9 cellular contexts compared by ENCODE assay signal in the genomic region with DNA sequence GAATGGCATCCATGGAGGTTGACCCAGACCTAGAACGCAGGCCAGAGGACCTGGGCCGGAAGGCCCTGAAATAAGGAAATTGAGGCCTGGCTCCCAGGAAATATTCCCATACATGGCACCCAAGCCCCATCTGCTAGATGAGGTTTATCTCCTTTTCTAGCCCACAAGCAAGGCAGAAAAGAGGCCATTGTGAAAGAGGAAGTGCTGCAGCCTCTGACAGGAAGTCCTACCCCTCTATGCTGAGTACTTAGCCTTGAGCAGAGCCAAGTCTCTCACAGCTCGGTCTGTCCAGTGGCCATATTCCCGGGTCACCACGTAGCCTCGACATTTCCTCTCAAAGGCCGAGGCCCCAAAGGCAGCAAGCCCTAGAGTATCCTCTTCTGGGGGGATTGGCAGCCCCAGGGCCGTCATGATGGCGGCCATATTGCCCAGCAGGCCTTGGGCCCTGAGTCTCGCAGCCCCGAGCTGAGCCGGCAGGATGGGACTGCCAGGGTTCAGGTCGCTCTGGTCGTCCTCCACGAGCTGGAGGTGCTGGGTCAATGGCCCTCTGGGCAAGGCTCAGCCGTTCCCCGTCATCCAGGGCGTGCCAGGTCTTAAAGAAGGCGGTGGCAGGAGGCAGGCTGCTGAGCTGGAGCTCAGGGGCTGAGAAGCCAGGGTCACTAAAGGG. TPM values are rescaled to one million over a fixed set of nuclear protein-coding genes. Genes with fewer than 3 reads are reported as not detected.
DNase-seq lines count a peak whose midpoint lies in the region; ATAC-seq and TF ChIP-seq lines count a peak whose summit lies in the region.
"Had no signal": no experiment of that assay in that cellular context is flagged by ENCODE, and none has a peak within 500 bp of the region (broad histone marks: within the 10 kb centered on the region; RNA-seq: fewer than 3 reads in every experiment).

No MANE protein-coding gene starts in this region.

- peak overlapping the region; percentile 49 to 96 (median 91) for H3K27ac ChIP-seq in heart left ventricle
- H3K27ac ChIP-seq in vagina = peak overlapping the region; percentile 91
- H3K27ac ChIP-seq: SJSA1 had no signal

- peaks cover 58% of the 10 kb centered on the region for H3K4me1 Mint-ChIP-seq in activated CD8-positive, alpha-beta T cell treated with anti-CD3 and anti-CD28 coated beads, Interleukin-2, amount 10 ng/mL, durations not matched to agents 7 days and 5 days (ENCODE audit: low read depth)
- peaks cover 17% of the 10 kb centered on the region for H3K4me1 Mint-ChIP-seq in memory B cell

- POLR2A ChIA-PET in activated CD8-positive, alpha-beta T cell treated with anti-CD3 and anti-CD28 coated beads, Interleukin-2, amount 10 ng/mL, durations not matched to agents 7 days and 5 days (lab: Charles Lee) = interaction anchor here (1.0 kb wide), 1 partner anchor 22 kb away, joined by 3 read pairs; no protein-coding TSS in a partner anchor

- H3K36me3 ChIP-seq in heart left ventricle (no peaks in the 10 kb centered on the region), vagina (no peaks in the 10 kb centered on the region)
- H3K36me3 ChIP-seq: SJSA1 had no signal

- H3K36me3 Mint-ChIP-seq in activated CD8-positive, alpha-beta T cell treated with anti-CD3 and anti-CD28 coated beads, Interleukin-2, amount 10 ng/mL, durations not matched to agents 7 days and 5 days (ENCODE audit: low read depth) = peaks cover 3% of the 10 kb centered on the region
- no peaks in the 10 kb centered on the region for H3K36me3 Mint-ChIP-seq in memory B cell

- H3K4me3 ChIP-seq in heart left ventricle (peak overlapping the region in 2 of 12 donors; percentile 12 to 16), vagina (no peak overlapping the region)
- H3K4me3 ChIP-seq: SJSA1 had no signal

- CTCF ChIA-PET in activated CD8-positive, alpha-beta T cell treated with anti-CD3 and anti-CD28 coated beads, Interleukin-2, amount 10 ng/mL, durations not matched to agents 7 days and 5 days (lab: Charles Lee) = interaction anchor here (0.9 to 1.6 kb wide), 4 partner anchors 59 to 238 kb away, joined by 3 to 6 read pairs (median 4); no protein-coding TSS in a partner anchor

- H3K9me3 ChIP-seq in heart left ventricle = no peaks in the 10 kb centered on the region
- no peaks in the 10 kb centered on the region for H3K9me3 ChIP-seq in vagina

- H3K27me3 ChIP-seq in heart left ventricle (no peaks in the 10 kb centered on the region), vagina (no peaks in the 10 kb centered on the region)
- H3K27me3 ChIP-seq: SJSA1 had no signal

- no peak for TF ChIP-seq CTCF in heart left ventricle (IDR thresholded peaks at IDR 0.05)
- TF ChIP-seq CTCF in vagina (IDR thresholded peaks at IDR 0.05) = no peak

- H3K27ac Mint-ChIP-seq in activated CD8-positive, alpha-beta T cell treated with anti-CD3 and anti-CD28 coated beads, Interleukin-2, amount 10 ng/mL, durations not matched to agents 7 days and 5 days = peak overlapping the region; percentile 99
- no peak overlapping the region for H3K27ac Mint-ChIP-seq in memory B cell

- intact Hi-C loops in heart left ventricle (cut with DNase I) = loop anchor here in 6 of 10 donors (5.0 kb wide), 2 partner anchors 57 to 62 kb away; no protein-coding TSS in a partner anchor
- intact Hi-C loops in cardiac septum (cut with DNase I) = loop anchor here (5.0 kb wide), 1 partner anchor 142 kb away; the partner anchor contains the start of genes CFAP119 and RNF40
- intact Hi-C loops in vagina (cut with DNase I) = loop anchor here (5.0 kb wide), 1 partner anchor 62 kb away; no protein-coding TSS in a partner anchor

- H3K4me3 Mint-ChIP-seq in activated CD8-positive, alpha-beta T cell treated with anti-CD3 and anti-CD28 coated beads, Interleukin-2, amount 10 ng/mL, durations not matched to agents 7 days and 5 days = peak overlapping the region; percentile 4
- H3K4me3 Mint-ChIP-seq in memory B cell = no peak overlapping the region

- no peak for ATAC-seq in heart left ventricle
- ATAC-seq in activated CD8-positive, alpha-beta T cell treated with anti-CD3 and anti-CD28 coated beads, Interleukin-2, amount 10 ng/mL, durations not matched to agents 7 days and 5 days = no peak
- peak; percentile 58 for ATAC-seq in memory B cell (ENCODE audit: low read depth)
- ATAC-seq in GM19324 (IDR thresholded peaks at IDR 0.05; ENCODE audit: low FRiP score, unreplicated experiment) = no peak
- ATAC-seq in GM19455 (IDR thresholded peaks at IDR 0.05; ENCODE audit: unreplicated experiment) = no peak

- H3K4me1 ChIP-seq in heart left ventricle (peaks cover 0 to 35% (median 20%) of the 10 kb centered on the region in 12 donors), vagina (peaks cover 28% of the 10 kb centered on the region)

- no peak for TF ChIP-seq POLR2A in heart left ventricle (IDR thresholded peaks at IDR 0.05)
- no peak for TF ChIP-seq POLR2A in vagina (IDR thresholded peaks at IDR 0.05)

- no peaks in the 10 kb centered on the region for H3K9me3 Mint-ChIP-seq in activated CD8-positive, alpha-beta T cell treated with anti-CD3 and anti-CD28 coated beads, Interleukin-2, amount 10 ng/mL, durations not matched to agents 7 days and 5 days (ENCODE audit: insufficient read depth)
- peaks cover 2% of the 10 kb centered on the region for H3K9me3 Mint-ChIP-seq in memory B cell

- 80 to 90% (median 87%) methylated on average over 15 to 19 of the region's 19 CpGs for WGBS in heart left ventricle, 4 donors

- H3K27me3 Mint-ChIP-seq in activated CD8-positive, alpha-beta T cell treated with anti-CD3 and anti-CD28 coated beads, Interleukin-2, amount 10 ng/mL, durations not matched to agents 7 days and 5 days (ENCODE audit: low read depth) = no peaks in the 10 kb centered on the region
- peaks cover 1% of the 10 kb centered on the region for H3K27me3 Mint-ChIP-seq in memory B cell

- no peak for DNase-seq in heart left ventricle
- no peak for DNase-seq in cardiac septum (ENCODE audit: low spot score)
- DNase-seq in activated CD8-positive, alpha-beta T cell treated with anti-CD3 and anti-CD28 coated beads, Interleukin-2, amount 10 ng/mL, durations not matched to agents 7 days and 5 days = no peak
- no peak for DNase-seq in memory B cell (ENCODE audit: low spot score in 2 of 2)
- DNase-seq in vagina (ENCODE audit: extremely low spot score in 2 of 2) = no peak
- DNase-seq in activated CD8-positive, alpha-beta memory T cell treated with anti-CD3 and anti-CD28 coated beads for 24 hours = no peak

RNA-seq across cellular contexts. Expression of gene CTF1, which starts 7.8 kb away (rescaled TPM):
- 10 to 100 TPM in 5 of 9 donors, 1 to 10 TPM in 4; 6.4 to 22.2 (median 12.2) TPM for total RNA-seq in heart left ventricle
- 10 to 100 TPM in 1 of 2 donors, 1 to 10 TPM in 1; 3.7 to 13.5 TPM for polyA plus RNA-seq in heart left ventricle
- 17.7 TPM for total RNA-seq in cardiac septum
- under 1 TPM; 0.23 to 0.34 TPM for total RNA-seq in activated CD8-positive, alpha-beta T cell treated with anti-CD3 and anti-CD28 coated beads, Interleukin-2, amount 10 ng/mL, durations not matched to agents 7 days and 5 days
- 3.2 TPM for total RNA-seq in vagina

RNA-seq across cellular contexts. Expression of gene BCL7C, which starts 10.4 kb away (rescaled TPM):
- 10 to 100 TPM; 23.1 to 35.5 (median 28.1) TPM for total RNA-seq in heart left ventricle
- polyA plus RNA-seq in heart left ventricle = 10 to 100 TPM; 30.5 to 43.4 TPM
- 27.6 TPM for total RNA-seq in cardiac septum
- total RNA-seq in activated CD8-positive, alpha-beta T cell treated with anti-CD3 and anti-CD28 coated beads, Interleukin-2, amount 10 ng/mL, durations not matched to agents 7 days and 5 days = 10 to 100 TPM; 30.3 to 34.5 TPM
- total RNA-seq in vagina = 38.1 TPM

RNA-seq across cellular contexts. Expression of gene FBXL19, which starts 19.1 kb away (rescaled TPM):
- total RNA-seq in heart left ventricle = 10 to 100 TPM in 2 of 9 donors, 1 to 10 TPM in 7; 4.5 to 15.5 (median 7.9) TPM
- polyA plus RNA-seq in heart left ventricle = 1 to 10 TPM; 7.9 to 9.1 TPM
- total RNA-seq in cardiac septum = 8.0 TPM
- 10 to 100 TPM; 22.7 to 23.1 TPM for total RNA-seq in activated CD8-positive, alpha-beta T cell treated with anti-CD3 and anti-CD28 coated beads, Interleukin-2, amount 10 ng/mL, durations not matched to agents 7 days and 5 days
- 21.4 TPM for total RNA-seq in vagina

RNA-seq across cellular contexts. Expression of gene ORAI3, which starts 44.6 kb away (rescaled TPM):
- total RNA-seq in heart left ventricle (10 to 100 TPM in 6 of 9 donors, 1 to 10 TPM in 3; 8.5 to 28.9 (median 14.1) TPM), cardiac septum (9.5 TPM), vagina (27.0 TPM)
- 10 to 100 TPM in 1 of 2 donors, 1 to 10 TPM in 1; 8.1 to 10.8 TPM for polyA plus RNA-seq in heart left ventricle
- total RNA-seq in activated CD8-positive, alpha-beta T cell treated with anti-CD3 and anti-CD28 coated beads, Interleukin-2, amount 10 ng/mL, durations not matched to agents 7 days and 5 days = 10 to 100 TPM; 21.4 to 23.1 TPM

RNA-seq across cellular contexts. Expression of gene SETD1A, which starts 53.3 kb away (rescaled TPM):
- total RNA-seq in heart left ventricle (10 to 100 TPM in 3 of 9 donors, 1 to 10 TPM in 6; 4.6 to 12.1 (median 9.0) TPM), cardiac septum (9.6 TPM), vagina (10.6 TPM)
- 1 to 10 TPM; 8.1 to 9.3 TPM for polyA plus RNA-seq in heart left ventricle
- total RNA-seq in activated CD8-positive, alpha-beta T cell treated with anti-CD3 and anti-CD28 coated beads, Interleukin-2, amount 10 ng/mL, durations not matched to agents 7 days and 5 days = 10 to 100 TPM; 25.6 to 28.4 TPM
